In the genomic region with DNA sequence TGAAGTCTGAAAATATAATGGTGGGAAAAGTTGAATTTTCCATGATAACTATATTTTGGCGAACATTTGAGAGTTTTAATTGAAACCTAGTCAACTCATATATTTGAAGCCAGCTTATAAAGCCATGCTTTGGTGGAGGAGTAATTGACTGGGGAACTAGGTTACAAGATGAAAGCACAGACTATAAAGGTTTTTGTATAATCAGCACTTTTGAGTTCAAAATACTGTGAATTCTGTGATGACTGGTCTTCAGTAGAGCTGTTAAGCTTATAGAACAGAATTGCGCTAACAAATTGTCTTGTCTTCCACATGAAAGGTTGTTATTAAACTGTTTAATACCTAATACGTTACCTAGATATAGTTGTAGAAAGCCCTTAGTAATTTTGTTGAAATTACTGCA, we compare ENCODE assay signal across 4 cellular contexts.
TF ChIP-seq lines count a peak whose summit lies in the region.

No MANE protein-coding gene starts in this region.

TF ChIP-seq in HepG2, 621 proteins besides CTCF, POLR2A, EP300 and RAD21:
- TF ChIP-seq JUN (CRISPR knock-in tag; IDR thresholded peaks at IDR 0.05) (no peak), ZNF761 (CRISPR knock-in tag; conservative IDR thresholded peaks at IDR 0.05) (no peak), MAFF (IDR thresholded peaks at IDR 0.05; ENCODE audit: low read depth, low read length) (peak; percentile 93), ZNF251 (CRISPR knock-in tag; IDR thresholded peaks at IDR 0.05) (no peak), MAFK (conservative IDR thresholded peaks at IDR 0.05 in 1 of 2, IDR thresholded peaks at IDR 0.05 in 1 of 2; ENCODE audit: low read length in 2 of 2) (peak; percentile 90 to 96), HNF4G (IDR thresholded peaks at IDR 0.05; ENCODE audit: borderline replicate concordance, low read depth, low read length) (no peak), HNF4G (CRISPR knock-in tag; IDR thresholded peaks at IDR 0.05; ENCODE audit: borderline replicate concordance, low read depth) (no peak), TBL1XR1 (IDR thresholded peaks at IDR 0.05; ENCODE audit: borderline replicate concordance, low read length, partially characterized antibody) (no peak), TEAD3 (CRISPR knock-in tag; optimal IDR thresholded peaks at IDR 0.05; ENCODE audit: borderline replicate concordance) (no peak), ESRRA (CRISPR knock-in tag; IDR thresholded peaks at IDR 0.05; ENCODE audit: low read depth) (no peak)

TF ChIP-seq in A549, 52 proteins besides CTCF, POLR2A, EP300 and RAD21:
- TF ChIP-seq ZSCAN20 (CRISPR knock-in tag; IDR thresholded peaks at IDR 0.05) (no peak), BHLHE40 (IDR thresholded peaks at IDR 0.05; ENCODE audit: low read depth, low read length) (no peak), RNF2 (IDR thresholded peaks at IDR 0.05; ENCODE audit: borderline replicate concordance, low read depth) (no peak), MAFK (IDR thresholded peaks at IDR 0.05; ENCODE audit: partially characterized antibody) (peak; percentile 85), CBX8 (IDR thresholded peaks at IDR 0.05) (no peak), TFCP2L1 (CRISPR knock-in tag; IDR thresholded peaks at IDR 0.05) (no peak)

TF ChIP-seq in IMR-90, 13 proteins besides CTCF, POLR2A, EP300 and RAD21:
- TF ChIP-seq BHLHE40 (IDR thresholded peaks at IDR 0.05; ENCODE audit: low read depth, low read length) (no peak), MAFK (IDR thresholded peaks at IDR 0.05; ENCODE audit: low read depth, low read length) (peak; percentile 91)

TF ChIP-seq in K562, 482 proteins besides CTCF, POLR2A, EP300 and RAD21:
- TF ChIP-seq DIDO1 (tag; IDR thresholded peaks at IDR 0.05; ENCODE audit: low read depth) = no peak
- TF ChIP-seq MTA3 (IDR thresholded peaks at IDR 0.05; ENCODE audit: borderline replicate concordance) = no peak
- peak; percentile 84 for TF ChIP-seq MAFF (IDR thresholded peaks at IDR 0.05; ENCODE audit: low read length)
- TF ChIP-seq HEY1 (CRISPR knock-in tag; IDR thresholded peaks at IDR 0.05; ENCODE audit: borderline replicate concordance) = no peak
- TF ChIP-seq ZNF316 (IDR thresholded peaks at IDR 0.05) = peak; percentile 90
- no peak for TF ChIP-seq SP2 (IDR thresholded peaks at IDR 0.05; ENCODE audit: extremely low read depth, low read depth, low read length, poor library complexity, severe bottlenecking)
- TF ChIP-seq C11orf30 (IDR thresholded peaks at IDR 0.05; ENCODE audit: low read depth) = peak; percentile 81
- TF ChIP-seq ATF1 (CRISPR knock-in tag; IDR thresholded peaks at IDR 0.05) = no peak
- TF ChIP-seq ATF1 (tag; IDR thresholded peaks at IDR 0.05) = no peak
- peak; percentile 78 for TF ChIP-seq MAFK (IDR thresholded peaks at IDR 0.05; ENCODE audit: low read length)
- TF ChIP-seq, protein P1, sequence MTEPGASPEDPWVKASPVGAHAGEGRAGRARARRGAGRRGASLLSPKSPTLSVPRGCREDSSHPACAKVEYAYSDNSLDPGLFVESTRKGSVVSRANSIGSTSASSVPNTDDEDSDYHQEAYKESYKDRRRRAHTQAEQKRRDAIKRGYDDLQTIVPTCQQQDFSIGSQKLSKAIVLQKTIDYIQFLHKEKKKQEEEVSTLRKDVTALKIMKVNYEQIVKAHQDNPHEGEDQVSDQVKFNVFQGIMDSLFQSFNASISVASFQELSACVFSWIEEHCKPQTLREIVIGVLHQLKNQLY (CRISPR knock-in tag; conservative IDR thresholded peaks at IDR 0.05) = no peak
- TF ChIP-seq HDAC3 (IDR thresholded peaks at IDR 0.05; ENCODE audit: borderline replicate concordance, partially characterized antibody) = no peak
- TF ChIP-seq MAFG (tag; conservative IDR thresholded peaks at IDR 0.05) = peak; percentile 83
- TF ChIP-seq ILF3 (IDR thresholded peaks at IDR 0.05; ENCODE audit: borderline replicate concordance) = no peak
- no peak for TF ChIP-seq TFAM (CRISPR knock-in tag; conservative IDR thresholded peaks at IDR 0.05)
